In the genomic region with DNA sequence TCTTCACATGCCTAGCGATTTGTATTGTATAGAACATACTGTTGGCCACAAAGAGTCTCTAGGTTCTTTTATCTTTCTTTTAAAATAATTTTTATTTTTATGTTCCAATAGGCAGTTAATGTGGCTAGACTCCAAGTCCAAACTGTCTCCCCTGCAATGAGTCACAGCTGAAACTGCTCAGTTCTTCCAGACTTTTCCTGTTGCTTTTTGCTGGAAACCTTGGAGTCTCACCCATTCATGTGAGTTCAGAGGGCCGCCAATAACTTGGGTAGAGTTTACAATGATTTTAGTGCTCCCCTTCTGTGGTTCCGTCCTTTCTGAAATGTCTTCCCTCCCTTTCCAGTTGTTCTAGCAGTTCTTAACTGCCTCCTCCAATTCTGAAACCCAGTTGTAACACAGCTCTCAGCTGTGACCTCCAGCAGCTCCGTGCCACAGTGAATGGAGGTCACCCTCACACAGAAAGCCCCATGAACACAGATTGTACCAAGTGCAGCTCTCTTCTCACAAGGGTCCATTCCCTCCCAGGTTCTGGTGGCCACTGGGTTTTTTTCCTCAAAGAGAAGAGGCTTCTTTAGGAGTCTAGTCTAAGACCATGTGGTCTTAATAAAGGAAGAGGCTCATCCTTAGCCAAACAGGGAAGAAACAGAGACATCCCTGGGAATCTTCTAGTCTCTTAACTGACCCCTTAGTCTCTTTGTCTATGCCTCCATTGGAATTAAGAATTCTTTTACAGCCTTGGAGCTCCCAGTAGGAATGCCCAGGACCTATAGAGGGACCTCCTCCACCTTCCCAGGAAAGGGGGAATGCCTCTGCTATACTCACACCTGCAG, we compare ENCODE assay signal across 13 cellular contexts.
DNase-seq lines count a peak whose midpoint lies in the region; ATAC-seq, FAIRE-seq and TF ChIP-seq lines count a peak whose summit lies in the region.
"Had no signal": no experiment of that assay in that cellular context is flagged by ENCODE, and none has a peak within 500 bp of the region (broad histone marks: within the 10 kb centered on the region; RNA-seq: fewer than 3 reads in every experiment).

No MANE protein-coding gene starts in this region.

- no peaks in the 10 kb centered on the region for H3K4me1 Mint-ChIP-seq in mesothelial cell of epicardium

- H3K4me1 ChIP-seq in pancreas = peaks cover 16 to 30% (median 21%) of the 10 kb centered on the region in 3 donors
- H3K4me1 ChIP-seq: uterus had no signal

- H3K27ac ChIP-seq in pancreas = peak overlapping the region in 2 of 4 donors; percentile 17 to 67
- H3K27ac ChIP-seq: neural progenitor cell had no signal

- 65 to 85% methylated on average over 4 of the region's 4 CpGs for WGBS in pancreas, 2 donors

- no peaks in the 10 kb centered on the region for H3K36me3 ChIP-seq in pancreas
- H3K36me3 ChIP-seq: neural progenitor cell, uterus had no signal

- H3K27me3 Mint-ChIP-seq in mesothelial cell of epicardium (ENCODE audit: low read depth) = peaks cover 47% of the 10 kb centered on the region

- TF ChIP-seq CTCF in pancreas (IDR thresholded peaks at IDR 0.05) (no peak), mesothelial cell of epicardium (IDR thresholded peaks at IDR 0.05; ENCODE audit: unreplicated experiment) (no peak)

- peak; percentile 61 for ATAC-seq in SK-N-SH treated with all-trans-retinoic acid at 6 μM for 48 hours
- peak in 3 of 4 donors; percentile 9 to 50 (median 20) for ATAC-seq in pancreas
- ATAC-seq in GM21360 (IDR thresholded peaks at IDR 0.05; ENCODE audit: unreplicated experiment) = no peak
- no peak for ATAC-seq in HG02981 (IDR thresholded peaks at IDR 0.05; ENCODE audit: unreplicated experiment)
- ATAC-seq: left lobe of liver had no signal

- H3K9me3 ChIP-seq in pancreas = no peaks in the 10 kb centered on the region
- H3K9me3 ChIP-seq: uterus had no signal

- no peak overlapping the region for H3K27ac Mint-ChIP-seq in mesothelial cell of epicardium
- H3K27ac Mint-ChIP-seq: neural progenitor cell had no signal

- no peaks in the 10 kb centered on the region for H3K27me3 ChIP-seq in pancreas
- H3K27me3 ChIP-seq: neural progenitor cell, uterus had no signal

- H3K36me3 Mint-ChIP-seq in mesothelial cell of epicardium = no peaks in the 10 kb centered on the region
- H3K36me3 Mint-ChIP-seq: neural progenitor cell had no signal

- no peaks in the 10 kb centered on the region for H3K9me3 Mint-ChIP-seq in mesothelial cell of epicardium

- H3K4me3 Mint-ChIP-seq in mesothelial cell of epicardium = no peak overlapping the region
- H3K4me3 Mint-ChIP-seq: neural progenitor cell had no signal

- intact Hi-C loops in pancreas (cut with DNase I) = no loop called here

- FAIRE-seq in pancreas (lab: Jason Lieb, UNC) = no peak

- no peak overlapping the region for H3K4me3 ChIP-seq in pancreas
- H3K4me3 ChIP-seq: neural progenitor cell, uterus had no signal

- peak; percentile 81 for DNase-seq in AG20443 (ENCODE audit: low spot score)
- DNase-seq in fibroblast of peridontal ligament (ENCODE audit: extremely low read depth) = peak; percentile 63
- no peak for DNase-seq in pancreas
- no peak for DNase-seq in mesothelial cell of epicardium (ENCODE audit: low spot score in 2 of 2, unreplicated experiment in 2 of 2)
- no peak for DNase-seq in NCI-H2081 treated with DMSO at 0.1 percent for 48 hours (lab: John Stamatoyannopoulos, UW)
- DNase-seq: activated gamma-delta T cell treated with Interleukin-2 at 50 U/mL for 16 hours, NCI-H526, uterus had no signal

TF ChIP-seq in SK-N-SH treated with all-trans-retinoic acid at 6 μM for 48 hours, 23 proteins besides CTCF, POLR2A, EP300 and RAD21 (continues in another document):
- TF ChIP-seq PPARA (CRISPR knock-in tag; IDR thresholded peaks at IDR 0.05; ENCODE audit: borderline replicate concordance) = no peak
- TF ChIP-seq ZNF8 (CRISPR knock-in tag; IDR thresholded peaks at IDR 0.05) = no peak
- TF ChIP-seq ZC3H10 (CRISPR knock-in tag; IDR thresholded peaks at IDR 0.05) = no peak
- no peak for TF ChIP-seq ZNF70 (CRISPR knock-in tag; IDR thresholded peaks at IDR 0.05)
- no peak for TF ChIP-seq OSR1 (CRISPR knock-in tag; IDR thresholded peaks at IDR 0.05)
- TF ChIP-seq, protein P1, sequence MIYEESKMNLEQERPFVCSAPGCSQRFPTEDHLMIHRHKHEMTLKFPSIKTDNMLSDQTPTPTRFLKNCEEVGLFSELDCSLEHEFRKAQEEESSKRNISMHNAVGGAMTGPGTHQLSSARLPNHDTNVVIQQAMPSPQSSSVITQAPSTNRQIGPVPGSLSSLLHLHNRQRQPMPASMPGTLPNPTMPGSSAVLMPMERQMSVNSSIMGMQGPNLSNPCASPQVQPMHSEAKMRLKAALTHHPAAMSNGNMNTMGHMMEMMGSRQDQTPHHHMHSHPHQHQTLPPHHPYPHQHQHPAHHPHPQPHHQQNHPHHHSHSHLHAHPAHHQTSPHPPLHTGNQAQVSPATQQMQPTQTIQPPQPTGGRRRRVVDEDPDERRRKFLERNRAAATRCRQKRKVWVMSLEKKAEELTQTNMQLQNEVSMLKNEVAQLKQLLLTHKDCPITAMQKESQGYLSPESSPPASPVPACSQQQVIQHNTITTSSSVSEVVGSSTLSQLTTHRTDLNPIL (CRISPR knock-in tag; IDR thresholded peaks at IDR 0.05; ENCODE audit: low read depth) = no peak
- TF ChIP-seq, protein P2, sequence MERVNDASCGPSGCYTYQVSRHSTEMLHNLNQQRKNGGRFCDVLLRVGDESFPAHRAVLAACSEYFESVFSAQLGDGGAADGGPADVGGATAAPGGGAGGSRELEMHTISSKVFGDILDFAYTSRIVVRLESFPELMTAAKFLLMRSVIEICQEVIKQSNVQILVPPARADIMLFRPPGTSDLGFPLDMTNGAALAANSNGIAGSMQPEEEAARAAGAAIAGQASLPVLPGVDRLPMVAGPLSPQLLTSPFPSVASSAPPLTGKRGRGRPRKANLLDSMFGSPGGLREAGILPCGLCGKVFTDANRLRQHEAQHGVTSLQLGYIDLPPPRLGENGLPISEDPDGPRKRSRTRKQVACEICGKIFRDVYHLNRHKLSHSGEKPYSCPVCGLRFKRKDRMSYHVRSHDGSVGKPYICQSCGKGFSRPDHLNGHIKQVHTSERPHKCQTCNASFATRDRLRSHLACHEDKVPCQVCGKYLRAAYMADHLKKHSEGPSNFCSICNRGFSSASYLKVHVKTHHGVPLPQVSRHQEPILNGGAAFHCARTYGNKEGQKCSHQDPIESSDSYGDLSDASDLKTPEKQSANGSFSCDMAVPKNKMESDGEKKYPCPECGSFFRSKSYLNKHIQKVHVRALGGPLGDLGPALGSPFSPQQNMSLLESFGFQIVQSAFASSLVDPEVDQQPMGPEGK (CRISPR knock-in tag; IDR thresholded peaks at IDR 0.05; ENCODE audit: borderline replicate concordance) = no peak
- TF ChIP-seq TCF4 (CRISPR knock-in tag; IDR thresholded peaks at IDR 0.05; ENCODE audit: borderline replicate concordance) = no peak
- TF ChIP-seq, protein P3, sequence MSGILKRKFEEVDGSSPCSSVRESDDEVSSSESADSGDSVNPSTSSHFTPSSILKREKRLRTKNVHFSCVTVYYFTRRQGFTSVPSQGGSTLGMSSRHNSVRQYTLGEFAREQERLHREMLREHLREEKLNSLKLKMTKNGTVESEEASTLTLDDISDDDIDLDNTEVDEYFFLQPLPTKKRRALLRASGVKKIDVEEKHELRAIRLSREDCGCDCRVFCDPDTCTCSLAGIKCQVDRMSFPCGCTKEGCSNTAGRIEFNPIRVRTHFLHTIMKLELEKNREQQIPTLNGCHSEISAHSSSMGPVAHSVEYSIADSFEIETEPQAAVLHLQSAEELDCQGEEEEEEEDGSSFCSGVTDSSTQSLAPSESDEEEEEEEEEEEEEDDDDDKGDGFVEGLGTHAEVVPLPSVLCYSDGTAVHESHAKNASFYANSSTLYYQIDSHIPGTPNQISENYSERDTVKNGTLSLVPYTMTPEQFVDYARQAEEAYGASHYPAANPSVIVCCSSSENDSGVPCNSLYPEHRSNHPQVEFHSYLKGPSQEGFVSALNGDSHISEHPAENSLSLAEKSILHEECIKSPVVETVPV (CRISPR knock-in tag; IDR thresholded peaks at IDR 0.05) = no peak
- no peak for TF ChIP-seq ZFP3 (CRISPR knock-in tag; IDR thresholded peaks at IDR 0.05)
- no peak for TF ChIP-seq TOX (CRISPR knock-in tag; IDR thresholded peaks at IDR 0.05; ENCODE audit: borderline replicate concordance)
- TF ChIP-seq, protein P4, sequence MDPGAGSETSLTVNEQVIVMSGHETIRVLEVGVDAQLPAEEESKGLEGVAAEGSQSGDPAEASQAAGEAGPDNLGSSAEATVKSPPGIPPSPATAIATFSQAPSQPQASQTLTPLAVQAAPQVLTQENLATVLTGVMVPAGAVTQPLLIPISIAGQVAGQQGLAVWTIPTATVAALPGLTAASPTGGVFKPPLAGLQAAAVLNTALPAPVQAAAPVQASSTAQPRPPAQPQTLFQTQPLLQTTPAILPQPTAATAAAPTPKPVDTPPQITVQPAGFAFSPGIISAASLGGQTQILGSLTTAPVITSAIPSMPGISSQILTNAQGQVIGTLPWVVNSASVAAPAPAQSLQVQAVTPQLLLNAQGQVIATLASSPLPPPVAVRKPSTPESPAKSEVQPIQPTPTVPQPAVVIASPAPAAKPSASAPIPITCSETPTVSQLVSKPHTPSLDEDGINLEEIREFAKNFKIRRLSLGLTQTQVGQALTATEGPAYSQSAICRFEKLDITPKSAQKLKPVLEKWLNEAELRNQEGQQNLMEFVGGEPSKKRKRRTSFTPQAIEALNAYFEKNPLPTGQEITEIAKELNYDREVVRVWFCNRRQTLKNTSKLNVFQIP (CRISPR knock-in tag; IDR thresholded peaks at IDR 0.05; ENCODE audit: borderline replicate concordance, low read depth) = no peak
- no peak for TF ChIP-seq ARNTL (CRISPR knock-in tag; IDR thresholded peaks at IDR 0.05; ENCODE audit: borderline replicate concordance, low read depth)
- no peak for TF ChIP-seq ZNF565 (CRISPR knock-in tag; conservative IDR thresholded peaks at IDR 0.05; ENCODE audit: low read depth)
- TF ChIP-seq ZFP30 (CRISPR knock-in tag; IDR thresholded peaks at IDR 0.05) = no peak

Comparison
In these comparisons a context has a peak if more than half of its experiments do, and no peak if none do; other contexts are left out.
1. DNase-seq: peak in AG20443 (single experiment) and fibroblast of peridontal ligament (single experiment); none in pancreas (0 of 6), mesothelial cell of epicardium (0 of 2) and NCI-H2081 treated with DMSO at 0.1 percent for 48 hours (single experiment).
2. ATAC-seq: peak in SK-N-SH treated with all-trans-retinoic acid at 6 μM for 48 hours (single experiment) and pancreas (3 of 4); none in GM21360 (single experiment) and HG02981 (single experiment).